35 cellular contexts compared by ENCODE assay signal in the genomic region with DNA sequence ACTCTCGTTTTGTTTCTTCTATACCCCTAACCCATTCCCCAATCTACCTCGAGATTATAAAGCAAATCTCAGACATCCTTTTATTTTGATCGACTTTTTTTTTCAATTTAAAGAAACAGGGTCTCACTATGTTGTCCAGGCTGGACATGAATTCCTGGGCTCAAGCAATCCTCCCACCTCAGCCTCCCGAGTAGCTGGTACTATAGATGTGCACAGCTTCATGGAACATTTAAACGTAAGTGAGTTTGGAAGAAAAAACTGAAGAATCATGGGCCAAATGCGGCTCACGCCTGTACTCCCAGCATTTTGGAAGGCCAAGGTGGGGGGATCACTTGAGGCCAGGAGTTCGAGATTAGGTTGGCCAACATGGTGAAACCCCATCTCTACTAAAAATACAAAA.
"Had no signal": no experiment of that assay in that cellular context is flagged by ENCODE, and none has a peak within 500 bp of the region (broad histone marks: within the 10 kb centered on the region; RNA-seq: fewer than 3 reads in every experiment).

No MANE protein-coding gene starts in this region.

- H3K27ac ChIP-seq: adrenal gland, body of pancreas, brain microvascular endothelial cell, breast epithelium, VCaP had no signal

- H3K4me3 Mint-ChIP-seq: activated CD4-positive, alpha-beta memory T cell treated with anti-CD3 and anti-CD28 coated beads, Interleukin-2, amount 10 ng/mL, durations not matched to agents 7 days and 5 days; activated CD4-positive, alpha-beta T cell treated with anti-CD3 and anti-CD28 coated beads for 36 hours; activated CD4-positive, alpha-beta T cell treated with anti-CD3 and anti-CD28 coated beads, Interleukin-2, amount 10 ng/mL, durations not matched to agents 7 days and 5 days; activated CD8-positive, alpha-beta memory T cell treated with anti-CD3 and anti-CD28 coated beads, Interleukin-2, amount 10 ng/mL, durations not matched to agents 7 days and 5 days; activated CD8-positive, alpha-beta T cell treated with anti-CD3 and anti-CD28 coated beads, Interleukin-2, amount 10 ng/mL, durations not matched to agents 7 days and 5 days; activated naive CD4-positive, alpha-beta T cell treated with anti-CD3 and anti-CD28 coated beads for 36 hours; activated naive CD8-positive, alpha-beta T cell treated with anti-CD3 and anti-CD28 coated beads for 36 hours; activated T-cell treated with anti-CD3 and anti-CD28 coated beads, Interleukin-2, amount 50 U/mL, for 24 hours; activated T-cell treated with anti-CD3 and anti-CD28 coated beads, Interleukin-2, amount 50 U/mL, for 72 hours; activated T-helper 1 cell treated with anti-CD3 and anti-CD28 coated beads, Interleukin-12 subunit alpha, Interleukin-12 subunit beta, Interleukin-2, Interleukin-4 antibody, amounts not matched to agents 30 ng/mL and 10 ng/mL and 1 ng/mL, durations not matched to agents 14 hours and 24 hours and 36 hours; activated T-helper 17 cell treated with anti-CD3 and anti-CD28 coated beads, Interleukin-2, amount 50 U/mL, for 72 hours; T-helper 1 cell treated with Interleukin-12 subunit alpha and Interleukin-12 subunit beta and Interleukin-4 antibody, amounts not matched to agents 30 μg/mL and 1 μg/mL, for 36 hours; T-helper 2 cell treated with Interferon-gamma antibody and Interleukin-4, amounts not matched to agents 5 μg/mL and 100 μg/mL, for 36 hours had no signal

- H3K4me3 ChIP-seq: adrenal gland, body of pancreas, breast epithelium had no signal

- H3K27ac Mint-ChIP-seq: activated CD4-positive, alpha-beta memory T cell treated with anti-CD3 and anti-CD28 coated beads, Interleukin-2, amount 10 ng/mL, durations not matched to agents 7 days and 5 days; activated CD4-positive, alpha-beta T cell treated with anti-CD3 and anti-CD28 coated beads for 36 hours; activated CD4-positive, alpha-beta T cell treated with anti-CD3 and anti-CD28 coated beads, Interleukin-2, amount 10 ng/mL, durations not matched to agents 7 days and 5 days; activated CD8-positive, alpha-beta memory T cell treated with anti-CD3 and anti-CD28 coated beads, Interleukin-2, amount 10 ng/mL, durations not matched to agents 7 days and 5 days; activated CD8-positive, alpha-beta T cell treated with anti-CD3 and anti-CD28 coated beads, Interleukin-2, amount 10 ng/mL, durations not matched to agents 7 days and 5 days; activated naive CD4-positive, alpha-beta T cell treated with anti-CD3 and anti-CD28 coated beads for 36 hours; activated naive CD4-positive, alpha-beta T cell treated with anti-CD3 and anti-CD28 coated beads, Interleukin-2, amount 50 U/mL, for 72 hours; activated naive CD8-positive, alpha-beta T cell treated with anti-CD3 and anti-CD28 coated beads for 36 hours; activated T-cell treated with anti-CD3 and anti-CD28 coated beads, Interleukin-2, amount 50 U/mL, for 24 hours; activated T-cell treated with anti-CD3 and anti-CD28 coated beads, Interleukin-2, amount 50 U/mL, for 72 hours; activated T-helper 1 cell treated with anti-CD3 and anti-CD28 coated beads, Interleukin-12 subunit alpha, Interleukin-12 subunit beta, Interleukin-2, Interleukin-4 antibody, amounts not matched to agents 30 ng/mL and 10 ng/mL and 1 ng/mL, durations not matched to agents 14 hours and 24 hours and 36 hours; activated T-helper 17 cell treated with anti-CD3 and anti-CD28 coated beads, Interleukin-2, amount 50 U/mL, for 72 hours; T-helper 1 cell treated with Interleukin-12 subunit alpha and Interleukin-12 subunit beta and Interleukin-4 antibody, amounts not matched to agents 30 μg/mL and 1 μg/mL, for 36 hours; T-helper 2 cell treated with Interferon-gamma antibody and Interleukin-4, amounts not matched to agents 5 μg/mL and 100 μg/mL, for 36 hours had no signal

- ATAC-seq: activated CD4-positive, alpha-beta T cell treated with anti-CD3 and anti-CD28 coated beads for 36 hours; activated CD4-positive, CD25-positive, alpha-beta regulatory T cell treated with anti-CD3 and anti-CD28 coated beads, Interleukin-2, amount 50 U/mL, for 24 hours; activated CD8-positive, alpha-beta memory T cell treated with anti-CD3 and anti-CD28 coated beads, Interleukin-2, amount 10 ng/mL, durations not matched to agents 7 days and 5 days; activated CD8-positive, alpha-beta T cell treated with anti-CD3 and anti-CD28 coated beads, Interleukin-2, amount 10 ng/mL, durations not matched to agents 7 days and 5 days; activated naive CD4-positive, alpha-beta T cell treated with anti-CD3 and anti-CD28 coated beads, Interleukin-2, amount 50 U/mL, for 72 hours; activated T-cell treated with anti-CD3 and anti-CD28 coated beads, Interleukin-2, amount 50 U/mL, for 72 hours; activated T-helper 17 cell treated with anti-CD3 and anti-CD28 coated beads, Interleukin-2, amount 50 U/mL, for 72 hours; body of pancreas had no signal

- H3K27me3 Mint-ChIP-seq: activated CD4-positive, alpha-beta memory T cell treated with anti-CD3 and anti-CD28 coated beads, Interleukin-2, amount 10 ng/mL, durations not matched to agents 7 days and 5 days; activated CD4-positive, alpha-beta T cell treated with anti-CD3 and anti-CD28 coated beads for 36 hours; activated CD4-positive, alpha-beta T cell treated with anti-CD3 and anti-CD28 coated beads, Interleukin-2, amount 10 ng/mL, durations not matched to agents 7 days and 5 days; activated CD8-positive, alpha-beta memory T cell treated with anti-CD3 and anti-CD28 coated beads, Interleukin-2, amount 10 ng/mL, durations not matched to agents 7 days and 5 days; activated naive CD8-positive, alpha-beta T cell treated with anti-CD3 and anti-CD28 coated beads for 36 hours; activated T-cell treated with anti-CD3 and anti-CD28 coated beads, Interleukin-2, amount 50 U/mL, for 24 hours; activated T-helper 17 cell treated with anti-CD3 and anti-CD28 coated beads, Interleukin-2, amount 50 U/mL, for 72 hours had no signal

- H3K27me3 ChIP-seq: adrenal gland, body of pancreas, brain microvascular endothelial cell, breast epithelium had no signal

- H3K9me3 ChIP-seq: adrenal gland, body of pancreas, breast epithelium had no signal

- H3K4me1 Mint-ChIP-seq: activated T-helper 17 cell treated with anti-CD3 and anti-CD28 coated beads, Interleukin-2, amount 50 U/mL, for 72 hours had no signal

- H3K9me3 Mint-ChIP-seq: activated CD4-positive, alpha-beta memory T cell treated with anti-CD3 and anti-CD28 coated beads, Interleukin-2, amount 10 ng/mL, durations not matched to agents 7 days and 5 days; activated CD4-positive, alpha-beta T cell treated with anti-CD3 and anti-CD28 coated beads, Interleukin-2, amount 10 ng/mL, durations not matched to agents 7 days and 5 days; activated naive CD4-positive, alpha-beta T cell treated with anti-CD3 and anti-CD28 coated beads for 36 hours; activated naive CD4-positive, alpha-beta T cell treated with anti-CD3 and anti-CD28 coated beads, Interleukin-2, amount 50 U/mL, for 72 hours; activated naive CD8-positive, alpha-beta T cell treated with anti-CD3 and anti-CD28 coated beads for 36 hours; activated T-cell treated with anti-CD3 and anti-CD28 coated beads, Interleukin-2, amount 50 U/mL, for 24 hours; activated T-cell treated with anti-CD3 and anti-CD28 coated beads, Interleukin-2, amount 50 U/mL, for 72 hours; activated T-helper 1 cell treated with anti-CD3 and anti-CD28 coated beads, Interleukin-12 subunit alpha, Interleukin-12 subunit beta, Interleukin-2, Interleukin-4 antibody, amounts not matched to agents 30 ng/mL and 10 ng/mL and 1 ng/mL, durations not matched to agents 14 hours and 24 hours and 36 hours; activated T-helper 17 cell treated with anti-CD3 and anti-CD28 coated beads, Interleukin-2, amount 50 U/mL, for 72 hours; T-helper 1 cell treated with Interleukin-12 subunit alpha and Interleukin-12 subunit beta and Interleukin-4 antibody, amounts not matched to agents 30 μg/mL and 1 μg/mL, for 36 hours; T-helper 2 cell treated with Interferon-gamma antibody and Interleukin-4, amounts not matched to agents 5 μg/mL and 100 μg/mL, for 36 hours had no signal

- DNase-seq: activated CD4-positive, alpha-beta memory T cell treated with anti-CD3 and anti-CD28 coated beads, Interleukin-2, amount 10 ng/mL, durations not matched to agents 7 days and 5 days; activated CD4-positive, alpha-beta T cell treated with anti-CD3 and anti-CD28 coated beads for 1 hour; activated CD4-positive, alpha-beta T cell treated with anti-CD3 and anti-CD28 coated beads for 36 hours; activated CD4-positive, alpha-beta T cell treated with anti-CD3 and anti-CD28 coated beads, Interleukin-2, amount 10 ng/mL, durations not matched to agents 7 days and 5 days; activated CD4-positive, alpha-beta T cell treated with anti-CD3 and anti-CD28 coated beads, Interleukin-2, amount 50 U/mL, for 48 hours; activated CD4-positive, CD25-positive, alpha-beta regulatory T cell; activated CD8-positive, alpha-beta memory T cell treated with anti-CD3 and anti-CD28 coated beads for 24 hours; activated CD8-positive, alpha-beta memory T cell treated with anti-CD3 and anti-CD28 coated beads, Interleukin-2, amount 10 ng/mL, durations not matched to agents 7 days and 5 days; activated CD8-positive, alpha-beta memory T cell treated with anti-CD3 and anti-CD28 coated beads, Interleukin-2, amount 50 U/mL, for 48 hours; activated CD8-positive, alpha-beta T cell treated with anti-CD3 and anti-CD28 coated beads, Interleukin-2, amount 10 ng/mL, durations not matched to agents 7 days and 5 days; activated effector memory CD4-positive, alpha-beta T cell treated with anti-CD3 and anti-CD28 coated beads, Interleukin-2, amount 50 U/mL, for 16 hours; activated gamma-delta T cell treated with Interleukin-2 at 50 U/mL for 16 hours; activated naive CD4-positive, alpha-beta T cell; activated naive CD4-positive, alpha-beta T cell treated with anti-CD3 and anti-CD28 coated beads for 36 hours; activated naive CD4-positive, alpha-beta T cell treated with anti-CD3 and anti-CD28 coated beads, Interleukin-2, amount 50 U/mL, for 16 hours; activated naive CD8-positive, alpha-beta T cell treated with anti-CD3 and anti-CD28 coated beads for 36 hours; activated T-cell treated with anti-CD3 and anti-CD28 coated beads, Interleukin-2, amount 50 U/mL, for 24 hours; activated T-cell treated with anti-CD3 and anti-CD28 coated beads, Interleukin-2, amount 50 U/mL, for 72 hours; adrenal gland; amniotic stem cell; aorta; body of pancreas; brain microvascular endothelial cell; central memory CD4-positive, alpha-beta T cell; T-helper 1 cell; T-helper 2 cell; T-helper 9 cell had no signal

- H3K36me3 ChIP-seq: breast epithelium had no signal

- H3K4me1 ChIP-seq: adrenal gland, body of pancreas, breast epithelium had no signal
